In genomic region chr3:11542551-11542950, GRCh38 we compare ENCODE assay signal across 21 cellular contexts.
"Had no signal": no experiment of that assay in that cellular context is flagged by ENCODE, and none has a peak within 500 bp of the region (broad histone marks: within the 10 kb centered on the region; RNA-seq: fewer than 3 reads in every experiment).

No MANE protein-coding gene starts in this region.

- ATAC-seq: activated CD4-positive, CD25-positive, alpha-beta regulatory T cell treated with anti-CD3 and anti-CD28 coated beads, Interleukin-2, amount 50 U/mL, for 24 hours; foreskin keratinocyte; left colon had no signal

- H3K27ac ChIP-seq: epithelial cell of prostate, foreskin keratinocyte, hepatocyte, ovary, SJSA1, tibial nerve had no signal

- H3K4me3 ChIP-seq: hepatocyte, ovary, SJSA1, tibial nerve had no signal

- H3K9me3 ChIP-seq: ovary, SJSA1, tibial nerve had no signal

- H3K36me3 ChIP-seq: ovary, SJSA1 had no signal

- H3K27me3 ChIP-seq: foreskin keratinocyte, hepatocyte, ovary, SJSA1, tibial nerve had no signal

- DNase-seq: activated CD8-positive, alpha-beta memory T cell treated with anti-CD3 and anti-CD28 coated beads for 24 hours; activated CD8-positive, alpha-beta memory T cell treated with anti-CD3 and anti-CD28 coated beads, Interleukin-2, amount 50 U/mL, for 48 hours; activated effector memory CD4-positive, alpha-beta T cell treated with Interleukin-2 at 50 U/mL for 16 hours; activated naive CD4-positive, alpha-beta T cell treated with anti-CD3 and anti-CD28 coated beads, Interleukin-2, amount 10 ng/mL, durations not matched to agents 7 days and 5 days; activated T-cell treated with anti-CD3 and anti-CD28 coated beads, Interleukin-2, amount 50 U/mL, for 48 hours; dermis blood vessel endothelial cell; endodermal cell; foreskin keratinocyte; left colon; naive B cell; stimulated activated CD8-positive, alpha-beta memory T cell treated with anti-CD3 and anti-CD28 coated beads, Interleukin-4, amount 100 ng/mL, for 48 hours; stimulated activated naive CD4-positive, alpha-beta T cell treated with Interleukin-2 at 50 U/mL for 16 hours had no signal

- H3K4me1 ChIP-seq: foreskin keratinocyte had no signal

- FAIRE-seq: astrocyte, bronchial epithelial cell, islet of Langerhans had no signal
